In genomic region chr1:203121186-203122015, GRCh38 we compare ENCODE assay signal across 1 cellular context.
TF ChIP-seq lines count a peak whose summit lies in the region.

No MANE protein-coding gene starts in this region.

TF ChIP-seq in K562, 482 proteins besides CTCF, POLR2A, EP300 and RAD21:
- peak; percentile 66 for TF ChIP-seq GABPA (tag; conservative IDR thresholded peaks at IDR 0.05; ENCODE audit: low read depth)
- no peak for TF ChIP-seq MAZ (CRISPR knock-in tag; conservative IDR thresholded peaks at IDR 0.05 in 1 of 2, IDR thresholded peaks at IDR 0.05 in 1 of 2)
- TF ChIP-seq, protein P1, sequence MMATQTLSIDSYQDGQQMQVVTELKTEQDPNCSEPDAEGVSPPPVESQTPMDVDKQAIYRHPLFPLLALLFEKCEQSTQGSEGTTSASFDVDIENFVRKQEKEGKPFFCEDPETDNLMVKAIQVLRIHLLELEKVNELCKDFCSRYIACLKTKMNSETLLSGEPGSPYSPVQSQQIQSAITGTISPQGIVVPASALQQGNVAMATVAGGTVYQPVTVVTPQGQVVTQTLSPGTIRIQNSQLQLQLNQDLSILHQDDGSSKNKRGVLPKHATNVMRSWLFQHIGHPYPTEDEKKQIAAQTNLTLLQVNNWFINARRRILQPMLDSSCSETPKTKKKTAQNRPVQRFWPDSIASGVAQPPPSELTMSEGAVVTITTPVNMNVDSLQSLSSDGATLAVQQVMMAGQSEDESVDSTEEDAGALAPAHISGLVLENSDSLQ (IDR thresholded peaks at IDR 0.05): 0 out of 2 replicates have a peak, but pooled peaks have one; percentile 20
- TF ChIP-seq, protein P2, sequence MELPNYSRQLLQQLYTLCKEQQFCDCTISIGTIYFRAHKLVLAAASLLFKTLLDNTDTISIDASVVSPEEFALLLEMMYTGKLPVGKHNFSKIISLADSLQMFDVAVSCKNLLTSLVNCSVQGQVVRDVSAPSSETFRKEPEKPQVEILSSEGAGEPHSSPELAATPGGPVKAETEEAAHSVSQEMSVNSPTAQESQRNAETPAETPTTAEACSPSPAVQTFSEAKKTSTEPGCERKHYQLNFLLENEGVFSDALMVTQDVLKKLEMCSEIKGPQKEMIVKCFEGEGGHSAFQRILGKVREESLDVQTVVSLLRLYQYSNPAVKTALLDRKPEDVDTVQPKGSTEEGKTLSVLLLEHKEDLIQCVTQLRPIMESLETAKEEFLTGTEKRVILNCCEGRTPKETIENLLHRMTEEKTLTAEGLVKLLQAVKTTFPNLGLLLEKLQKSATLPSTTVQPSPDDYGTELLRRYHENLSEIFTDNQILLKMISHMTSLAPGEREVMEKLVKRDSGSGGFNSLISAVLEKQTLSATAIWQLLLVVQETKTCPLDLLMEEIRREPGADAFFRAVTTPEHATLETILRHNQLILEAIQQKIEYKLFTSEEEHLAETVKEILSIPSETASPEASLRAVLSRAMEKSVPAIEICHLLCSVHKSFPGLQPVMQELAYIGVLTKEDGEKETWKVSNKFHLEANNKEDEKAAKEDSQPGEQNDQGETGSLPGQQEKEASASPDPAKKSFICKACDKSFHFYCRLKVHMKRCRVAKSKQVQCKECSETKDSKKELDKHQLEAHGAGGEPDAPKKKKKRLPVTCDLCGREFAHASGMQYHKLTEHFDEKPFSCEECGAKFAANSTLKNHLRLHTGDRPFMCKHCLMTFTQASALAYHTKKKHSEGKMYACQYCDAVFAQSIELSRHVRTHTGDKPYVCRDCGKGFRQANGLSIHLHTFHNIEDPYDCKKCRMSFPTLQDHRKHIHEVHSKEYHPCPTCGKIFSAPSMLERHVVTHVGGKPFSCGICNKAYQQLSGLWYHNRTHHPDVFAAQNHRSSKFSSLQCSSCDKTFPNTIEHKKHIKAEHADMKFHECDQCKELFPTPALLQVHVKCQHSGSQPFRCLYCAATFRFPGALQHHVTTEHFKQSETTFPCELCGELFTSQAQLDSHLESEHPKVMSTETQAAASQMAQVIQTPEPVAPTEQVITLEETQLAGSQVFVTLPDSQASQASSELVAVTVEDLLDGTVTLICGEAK (IDR thresholded peaks at IDR 0.05): peak; percentile 28; the same call in 1 of the 2 replicates
- TF ChIP-seq, protein P2 (CRISPR knock-in tag; IDR thresholded peaks at IDR 0.05): no peak
- TF ChIP-seq, protein P3, sequence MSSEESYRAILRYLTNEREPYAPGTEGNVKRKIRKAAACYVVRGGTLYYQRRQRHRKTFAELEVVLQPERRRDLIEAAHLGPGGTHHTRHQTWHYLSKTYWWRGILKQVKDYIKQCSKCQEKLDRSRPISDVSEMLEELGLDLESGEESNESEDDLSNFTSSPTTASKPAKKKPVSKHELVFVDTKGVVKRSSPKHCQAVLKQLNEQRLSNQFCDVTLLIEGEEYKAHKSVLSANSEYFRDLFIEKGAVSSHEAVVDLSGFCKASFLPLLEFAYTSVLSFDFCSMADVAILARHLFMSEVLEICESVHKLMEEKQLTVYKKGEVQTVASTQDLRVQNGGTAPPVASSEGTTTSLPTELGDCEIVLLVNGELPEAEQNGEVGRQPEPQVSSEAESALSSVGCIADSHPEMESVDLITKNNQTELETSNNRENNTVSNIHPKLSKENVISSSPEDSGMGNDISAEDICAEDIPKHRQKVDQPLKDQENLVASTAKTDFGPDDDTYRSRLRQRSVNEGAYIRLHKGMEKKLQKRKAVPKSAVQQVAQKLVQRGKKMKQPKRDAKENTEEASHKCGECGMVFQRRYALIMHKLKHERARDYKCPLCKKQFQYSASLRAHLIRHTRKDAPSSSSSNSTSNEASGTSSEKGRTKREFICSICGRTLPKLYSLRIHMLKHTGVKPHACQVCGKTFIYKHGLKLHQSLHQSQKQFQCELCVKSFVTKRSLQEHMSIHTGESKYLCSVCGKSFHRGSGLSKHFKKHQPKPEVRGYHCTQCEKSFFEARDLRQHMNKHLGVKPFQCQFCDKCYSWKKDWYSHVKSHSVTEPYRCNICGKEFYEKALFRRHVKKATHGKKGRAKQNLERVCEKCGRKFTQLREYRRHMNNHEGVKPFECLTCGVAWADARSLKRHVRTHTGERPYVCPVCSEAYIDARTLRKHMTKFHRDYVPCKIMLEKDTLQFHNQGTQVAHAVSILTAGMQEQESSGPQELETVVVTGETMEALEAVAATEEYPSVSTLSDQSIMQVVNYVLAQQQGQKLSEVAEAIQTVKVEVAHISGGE (CRISPR knock-in tag; IDR thresholded peaks at IDR 0.05): 0 out of 6 replicates have a peak, but pooled peaks of 1 of the 3 experiments have one; percentile 39
- no peak for TF ChIP-seq SIRT6 (IDR thresholded peaks at IDR 0.05; ENCODE audit: low read depth, low read length)
